In the genomic region with DNA sequence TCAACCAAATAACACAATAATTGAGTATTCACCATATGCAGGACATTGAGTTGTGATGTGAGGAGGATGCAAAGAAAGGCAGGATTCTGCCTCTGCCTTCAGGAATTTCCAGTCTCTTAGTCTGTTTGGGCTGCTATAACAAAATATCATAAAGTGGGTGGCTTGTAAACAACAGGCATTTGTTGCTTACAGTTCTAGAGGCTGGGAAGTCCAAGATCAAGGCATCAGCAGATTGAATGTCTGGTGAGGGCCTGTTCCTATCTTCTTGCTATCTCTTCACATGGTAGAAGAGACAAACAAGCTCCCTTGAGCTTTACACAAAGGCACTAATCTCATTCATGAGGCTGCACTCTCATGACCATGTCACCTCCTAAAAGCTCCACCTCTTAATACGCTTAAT, we compare ENCODE assay signal across 28 cellular contexts.
"Had no signal": no experiment of that assay in that cellular context is flagged by ENCODE, and none has a peak within 500 bp of the region (broad histone marks: within the 10 kb centered on the region; RNA-seq: fewer than 3 reads in every experiment).

No MANE protein-coding gene starts in this region.

- DNase-seq: naive thymus-derived CD4-positive, alpha-beta T cell; natural killer cell; nucleus accumbens; pancreas; psoas muscle; right cardiac atrium; spleen; stimulated activated CD4-positive, alpha-beta T cell treated with anti-CD3 and anti-CD28 coated beads, Interleukin-12 subunit alpha, Interleukin-12 subunit beta, amount 100 ng/mL, for 4 hours; stimulated activated CD4-positive, alpha-beta T cell treated with anti-CD3 and anti-CD28 coated beads, Interleukin-1b, Interleukin-23, amount 100 ng/mL, for 48 hours; stimulated activated CD4-positive, alpha-beta T cell treated with anti-CD3 and anti-CD28 coated beads, Interleukin-4, amount 100 ng/mL, for 1 hour; stimulated activated CD4-positive, alpha-beta T cell treated with anti-CD3 and anti-CD28 coated beads, Interleukin-4, amount 100 ng/mL, for 4 hours; stimulated activated CD8-positive, alpha-beta memory T cell treated with anti-CD3 and anti-CD28 coated beads, Interleukin-4, amount 100 ng/mL, for 48 hours; stimulated activated naive CD4-positive, alpha-beta T cell; stimulated activated naive CD8-positive, alpha-beta T cell treated with anti-CD3 and anti-CD28 coated beads, Interleukin-15, amount 100 ng/mL, for 72 hours; stimulated activated naive CD8-positive, alpha-beta T cell treated with anti-CD3 and anti-CD28 coated beads, Interleukin-15, Interleukin-2, amounts not matched to agents 100 U/mL and 50 U/mL, for 24 hours; substantia nigra; testis; tibial artery; transverse colon; upper lobe of right lung; uterus had no signal

- H3K36me3 ChIP-seq: neural progenitor cell, neutrophil, pancreas, spleen, suprapubic skin, tibial artery, transverse colon, upper lobe of right lung, uterus had no signal

- ATAC-seq: naive thymus-derived CD4-positive, alpha-beta T cell; natural killer cell; pancreas; psoas muscle; right cardiac atrium; sciatic nerve; stimulated activated memory B cell treated with anti-CD40 and anti-IgM and Interleukin-4, amounts not matched to agents 10 μg/mL and 1 μg/mL and 100 μg/mL, for 72 hours; stimulated activated naive CD8-positive, alpha-beta T cell treated with anti-CD3 and anti-CD28 coated beads, Interleukin-15, amount 100 ng/mL, for 72 hours; stimulated activated naive CD8-positive, alpha-beta T cell treated with anti-CD3 and anti-CD28 coated beads, Interleukin-15, Interleukin-2, amounts not matched to agents 100 U/mL and 50 U/mL, for 24 hours; upper lobe of right lung had no signal

- H3K4me3 ChIP-seq: neural progenitor cell, pancreas, psoas muscle, skin epidermis, smooth muscle cell, spleen, suprapubic skin, testis, tibial artery, transverse colon, upper lobe of right lung, uterus had no signal

- H2AFZ ChIP-seq: neural progenitor cell had no signal

- H3K4me1 ChIP-seq: psoas muscle, testis, tibial artery, transverse colon, upper lobe of right lung, uterus had no signal

- FAIRE-seq: pancreas had no signal

- H3K9ac ChIP-seq: neural progenitor cell had no signal

- H3K27ac ChIP-seq: neural progenitor cell, neutrophil, pancreas, psoas muscle, skin epidermis, suprapubic skin, testis, tibial artery, transverse colon, upper lobe of right lung, uterus had no signal

- H3K27me3 ChIP-seq: neural progenitor cell, neutrophil, pancreas, suprapubic skin, testis, tibial artery, transverse colon, upper lobe of right lung, uterus had no signal

- H3K4me2 ChIP-seq: neural progenitor cell, smooth muscle cell had no signal

- H3K9me3 ChIP-seq: neutrophil, pancreas, psoas muscle, spleen, suprapubic skin, testis, tibial artery, transverse colon, upper lobe of right lung, uterus had no signal
